ENCODE assay signal across 18 cellular contexts in the genomic region with DNA sequence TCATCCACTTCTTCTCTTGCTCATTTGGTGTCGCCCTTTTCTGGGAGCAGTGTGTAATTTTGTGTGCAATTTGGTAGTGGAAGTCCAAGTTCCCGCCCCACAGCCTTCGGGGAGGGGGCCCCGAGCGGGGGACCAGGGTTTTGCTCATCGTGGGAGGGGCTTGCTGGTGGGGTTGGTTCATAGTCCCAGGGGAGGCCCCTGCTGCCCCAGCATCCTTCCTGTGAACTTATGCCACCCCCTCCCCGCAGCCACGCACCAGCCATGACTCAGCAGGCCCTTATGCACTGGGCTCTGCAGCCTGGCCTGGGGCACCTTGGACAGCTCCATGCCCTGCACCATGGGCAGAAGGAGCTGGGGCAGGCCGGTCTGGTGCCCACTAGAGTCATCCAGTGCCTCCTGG.
DNase-seq lines count a peak whose midpoint lies in the region; ATAC-seq lines count a peak whose summit lies in the region.
"Had no signal": no experiment of that assay in that cellular context is flagged by ENCODE, and none has a peak within 500 bp of the region (broad histone marks: within the 10 kb centered on the region; RNA-seq: fewer than 3 reads in every experiment).

No MANE protein-coding gene starts in this region.

- H3F3A ChIP-seq in GM23248 (ENCODE audit: insufficient read depth) = no peaks in the 10 kb centered on the region

- intact Hi-C loops in sciatic nerve (cut with DNase I) = no loop called here

- in situ Hi-C loops in GM23248 (cut with MboI) = no loop called here
- in situ Hi-C loops in SK-MEL-5 (cut with HindIII; ENCODE audit: low pct_unique_long_range_greater_than_20kb, low sequenced_read_pairs) = no loop called here

- no peak overlapping the region for H3K27ac ChIP-seq in GM23248
- H3K27ac ChIP-seq: heart left ventricle had no signal

- no peak overlapping the region for H3K9ac ChIP-seq in GM23248

- no peaks in the 10 kb centered on the region for H3K36me3 ChIP-seq in GM23248 (ENCODE audit: low read depth)
- H3K36me3 ChIP-seq in H7 (replicated peaks; ENCODE audit: control insufficient read depth, insufficient read depth, low read length) = no peaks in the 10 kb centered on the region
- H3K36me3 ChIP-seq: heart left ventricle had no signal

- ATAC-seq in sciatic nerve = peak; percentile 55
- no peak for ATAC-seq in HG03108 (IDR thresholded peaks at IDR 0.05; ENCODE audit: unreplicated experiment)
- ATAC-seq in GM19035 (IDR thresholded peaks at IDR 0.05; ENCODE audit: unreplicated experiment) = no peak
- ATAC-seq: CD8-positive, alpha-beta T cell; heart left ventricle; K562; natural killer cell had no signal

- H3K4me1 ChIP-seq in GM23248 (ENCODE audit: insufficient read depth) = no peaks in the 10 kb centered on the region
- H3K4me1 ChIP-seq: heart left ventricle had no signal

- H3K4me3 ChIP-seq in GM23248 (no peak overlapping the region), H7 (ENCODE audit: insufficient read depth, low read depth, low read length) (no peak overlapping the region)
- H3K4me3 ChIP-seq: heart left ventricle, K562, tibial nerve had no signal

- no peak overlapping the region for H2AFZ ChIP-seq in GM23248

- H3K4me2 ChIP-seq in GM23248 (ENCODE audit: unreplicated experiment) = no peak overlapping the region

- no peaks in the 10 kb centered on the region for H3K79me2 ChIP-seq in GM23248 (ENCODE audit: insufficient read depth)

- H3K9me3 ChIP-seq in GM23248 (ENCODE audit: low read depth) = no peaks in the 10 kb centered on the region
- H3K9me3 ChIP-seq: heart left ventricle, tibial nerve had no signal

- 19 to 21% methylated on average over 6 to 9 of the region's 9 CpGs for WGBS in GM23248 (ENCODE audit: low coverage in 1 of 2, low lambda C conversion rate in 2 of 2, missing lambda C conversion rate in 2 of 2), 2 experiments

- no peaks in the 10 kb centered on the region for H3K9me2 ChIP-seq in GM23248 (ENCODE audit: insufficient read depth)

- DNase-seq in activated CD4-positive, alpha-beta T cell treated with anti-CD3 and anti-CD28 coated beads for 48 hours = peak; percentile 8
- no peak for DNase-seq in activated CD4-positive, alpha-beta T cell treated with anti-CD3 and anti-CD28 coated beads, Interleukin-2, amount 50 U/mL, for 4 hours
- DNase-seq in GM23248 (peak; percentile 44), SK-MEL-5 (ENCODE audit: low read depth, low spot score) (peak; percentile 19), sciatic nerve (ENCODE audit: low spot score) (no peak), H7 (no peak)
- DNase-seq: ACHN; CD8-positive, alpha-beta T cell; mesenchymal stem cell; natural killer cell; NCI-H1092; NCI-H2081 treated with DMSO at 0.1 percent for 48 hours; NCI-H748 treated with DMSO at 0.1 percent for 48 hours had no signal

- H3K27me3 ChIP-seq in GM23248 (replicated peaks; ENCODE audit: insufficient read depth) (no peaks in the 10 kb centered on the region), H7 (ENCODE audit: control insufficient read depth, insufficient read depth, low read length) (no peaks in the 10 kb centered on the region)
- H3K27me3 ChIP-seq: tibial nerve had no signal

- no peaks in the 10 kb centered on the region for H4K20me1 ChIP-seq in GM23248 (ENCODE audit: insufficient read depth)

Comparison
In these comparisons a context has a peak if more than half of its experiments do, and no peak if none do; other contexts are left out.
1. DNase-seq: peak in activated CD4-positive, alpha-beta T cell treated with anti-CD3 and anti-CD28 coated beads for 48 hours (single experiment), GM23248 (single experiment) and SK-MEL-5 (single experiment); none in activated CD4-positive, alpha-beta T cell treated with anti-CD3 and anti-CD28 coated beads, Interleukin-2, amount 50 U/mL, for 4 hours (0 of 2), sciatic nerve (single experiment) and H7 (single experiment).